Comparison of ENCODE assay signal across 19 cellular contexts in the genomic region with DNA sequence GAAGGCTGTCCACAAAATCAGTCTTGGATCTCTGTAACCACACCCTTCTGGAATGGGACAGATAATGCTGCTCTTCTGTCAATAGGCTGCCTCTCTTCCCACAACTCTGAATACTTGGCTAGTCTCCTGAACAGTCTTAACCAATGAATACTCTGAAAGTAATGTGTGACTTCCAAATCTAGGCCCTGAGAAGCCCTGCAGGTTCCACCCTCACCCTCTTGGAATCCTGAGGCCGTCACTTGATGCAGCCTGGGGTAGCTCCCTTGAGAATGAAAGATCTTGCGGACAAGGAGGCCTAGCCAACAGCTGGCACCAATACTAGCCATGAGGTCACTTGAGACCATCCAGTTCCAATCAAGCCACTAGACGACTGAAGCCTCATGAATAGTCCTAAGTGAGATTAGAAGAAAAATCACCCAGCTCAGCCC.
A peak's percentile ranks its signal among the peaks of the same experiment; 100 is the strongest.
DNase-seq lines count a peak whose midpoint lies in the region; ATAC-seq, FAIRE-seq and TF ChIP-seq lines count a peak whose summit lies in the region.
"Had no signal": no experiment of that assay in that cellular context is flagged by ENCODE, and none has a peak within 500 bp of the region (broad histone marks: within the 10 kb centered on the region; RNA-seq: fewer than 3 reads in every experiment).

No MANE protein-coding gene starts in this region.

- intact Hi-C loops in left colon (cut with DNase I, micrococcal nuclease), result loop anchor here in 1 of 2 donors (10.0 kb wide), 1 partner anchor 1095 kb away; no protein-coding TSS in a partner anchor

- peaks cover 8% of the 10 kb centered on the region for H3K36me3 Mint-ChIP-seq in HFFc6 (ENCODE audit: low read depth)

- H3K36me3 ChIP-seq in bronchial epithelial cell (ENCODE audit: control insufficient read depth, insufficient read depth, low read length), result no peaks in the 10 kb centered on the region
- no peaks in the 10 kb centered on the region for H3K36me3 ChIP-seq in thoracic aorta

- peak overlapping the region; percentile 24; the same call in 1 of the 2 replicates for H3K4me3 Mint-ChIP-seq in HFFc6
- H3K4me3 Mint-ChIP-seq: activated CD4-positive, alpha-beta memory T cell treated with anti-CD3 and anti-CD28 coated beads for 36 hours; CD8-positive, alpha-beta memory T cell had no signal

- peaks cover 51% of the 10 kb centered on the region for H3K4me1 Mint-ChIP-seq in HFFc6 (ENCODE audit: low read depth)

- peak; percentile 73 for FAIRE-seq in bronchial epithelial cell (lab: Jason Lieb, UNC)
- FAIRE-seq: endothelial cell of umbilical vein, H1 had no signal

- H3K9me3 ChIP-seq in thoracic aorta, result no peaks in the 10 kb centered on the region

- H3K27ac Mint-ChIP-seq in HFFc6, result peak overlapping the region; percentile 68
- H3K27ac Mint-ChIP-seq: activated CD4-positive, alpha-beta memory T cell treated with anti-CD3 and anti-CD28 coated beads for 36 hours had no signal

- no peaks in the 10 kb centered on the region for H3K9me3 Mint-ChIP-seq in HFFc6
- H3K9me3 Mint-ChIP-seq: activated CD4-positive, alpha-beta memory T cell treated with anti-CD3 and anti-CD28 coated beads for 36 hours; CD8-positive, alpha-beta memory T cell had no signal

- H3K4me3 ChIP-seq in bronchial epithelial cell (ENCODE audit: low read depth, low read length) (no peak overlapping the region), thoracic aorta (no peak overlapping the region)

- ATAC-seq in left colon (peak; percentile 16), thoracic aorta (ENCODE audit: insufficient number of reproducible peaks, low FRiP score, low read depth) (peak; percentile 47), HG02642 (IDR thresholded peaks at IDR 0.05; ENCODE audit: poor library complexity, unreplicated experiment) (no peak), HG03025 (IDR thresholded peaks at IDR 0.05; ENCODE audit: low FRiP score, unreplicated experiment) (no peak)

- H3K27ac ChIP-seq in thoracic aorta, result peak overlapping the region; percentile 43 to 65
- H3K27ac ChIP-seq: RWPE1 had no signal

- H3K27me3 Mint-ChIP-seq in HFFc6 (ENCODE audit: insufficient read depth), result no peaks in the 10 kb centered on the region; the same call in 1 of the 2 replicates
- H3K27me3 Mint-ChIP-seq: activated CD4-positive, alpha-beta memory T cell treated with anti-CD3 and anti-CD28 coated beads for 36 hours; CD8-positive, alpha-beta memory T cell had no signal

- H3K4me1 ChIP-seq in thoracic aorta (ENCODE audit: control insufficient read depth in 1 of 2, low read depth in 2 of 2), result peaks cover 25 to 34% of the 10 kb centered on the region in 2 donors

- TF ChIP-seq CTCF in HFFc6 (IDR thresholded peaks at IDR 0.05), result no peak
- no peak for TF ChIP-seq CTCF in bronchial epithelial cell (IDR thresholded peaks at IDR 0.05; ENCODE audit: insufficient read depth, low read length, severe bottlenecking)
- no peak for TF ChIP-seq CTCF in thoracic aorta (IDR thresholded peaks at IDR 0.05)

- H3K27me3 ChIP-seq in bronchial epithelial cell (ENCODE audit: control insufficient read depth, insufficient read depth, low read length) (no peaks in the 10 kb centered on the region), thoracic aorta (replicated peaks; ENCODE audit: insufficient read depth) (no peaks in the 10 kb centered on the region)

- DNase-seq in HFFc6, result no peak
- no peak for DNase-seq in bronchial epithelial cell (ENCODE audit: low read depth)
- DNase-seq in left colon, result no peak
- DNase-seq in thoracic aorta (ENCODE audit: low spot score), result peak; percentile 6
- DNase-seq in NCI-H2171 treated with DMSO at 0.1 percent for 48 hours (lab: John Stamatoyannopoulos, UW), result no peak
- no peak for DNase-seq in activated T-cell treated with anti-CD3 and anti-CD28 coated beads for 4 hours
- DNase-seq: activated CD4-positive, alpha-beta memory T cell treated with anti-CD3 and anti-CD28 coated beads for 36 hours; activated effector memory CD4-positive, alpha-beta T cell treated with anti-CD3 and anti-CD28 coated beads, Interleukin-2, amount 50 U/mL, for 16 hours; CD8-positive, alpha-beta memory T cell; central memory CD4-positive, alpha-beta T cell; GF-D8; MV-4-11; stimulated activated CD4-positive, alpha-beta T cell treated with anti-CD3 and anti-CD28 coated beads, Interleukin-4, amount 100 ng/mL, for 4 hours; stimulated activated naive CD4-positive, alpha-beta T cell treated with Interleukin-2 at 50 U/mL for 16 hours had no signal

Comparison
In these comparisons a context has a peak if more than half of its experiments do, and no peak if none do; other contexts are left out.
1. ATAC-seq: peak in left colon (single experiment) and thoracic aorta (single experiment); none in HG02642 (single experiment) and HG03025 (single experiment).